1 cellular context compared by ENCODE assay signal in the genomic region with DNA sequence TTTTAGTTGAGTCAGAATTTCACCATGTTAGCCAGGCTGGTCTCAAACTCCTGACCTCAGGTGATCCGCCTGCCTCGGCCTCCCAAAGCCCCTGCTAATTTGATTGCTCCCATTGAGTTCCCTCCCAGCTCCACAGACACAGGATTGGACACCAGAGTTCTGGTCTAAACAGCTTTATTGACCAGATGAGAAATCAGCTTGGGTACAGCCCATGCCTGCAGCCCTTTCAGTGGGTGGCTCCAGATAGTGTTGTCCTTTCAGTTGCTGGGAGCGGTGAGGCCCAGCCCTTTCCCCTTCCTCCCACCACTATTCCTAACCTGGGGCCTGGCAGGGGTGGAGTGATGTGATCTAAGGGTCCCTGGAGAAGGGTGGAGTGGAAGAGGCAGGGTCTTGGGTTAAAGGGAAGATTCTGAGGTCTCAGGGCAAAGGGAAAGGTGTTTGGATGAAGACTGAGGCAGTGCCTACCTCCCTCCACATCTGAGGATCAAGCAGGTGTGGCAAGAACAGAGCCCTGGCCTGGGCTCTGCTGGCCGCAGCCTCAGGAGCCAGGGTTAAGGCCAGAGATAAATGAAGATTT.
TF ChIP-seq lines count a peak whose summit lies in the region.

No MANE protein-coding gene starts in this region.

TF ChIP-seq in HEK293, 187 proteins besides CTCF, POLR2A, EP300 and RAD21 (continued from another document):
- TF ChIP-seq REPIN1 (tag by site-specific recombination; IDR thresholded peaks at IDR 0.05; ENCODE audit: low read depth) (no peak), KLF16 (tag by site-specific recombination; IDR thresholded peaks at IDR 0.05) (no peak), KLF1 (tag by site-specific recombination; IDR thresholded peaks at IDR 0.05) (peak; percentile 31; the same call in 1 of the 2 replicates), ZNF571 (tag by site-specific recombination; IDR thresholded peaks at IDR 0.05) (no peak)
